In genomic region chr2:72964146-72964525, GRCh38 we compare ENCODE assay signal across 16 cellular contexts. TPM values are rescaled to one million over a fixed set of nuclear protein-coding genes. Genes with fewer than 3 reads are reported as not detected.
DNase-seq lines count a peak whose midpoint lies in the region; ATAC-seq and TF ChIP-seq lines count a peak whose summit lies in the region.
"Had no signal": no experiment of that assay in that cellular context is flagged by ENCODE, and none has a peak within 500 bp of the region (broad histone marks: within the 10 kb centered on the region; RNA-seq: fewer than 3 reads in every experiment).

No MANE protein-coding gene starts in this region.

- ATAC-seq in Right ventricle myocardium inferior (no peak), left cardiac atrium (no peak), GM21529 (IDR thresholded peaks at IDR 0.05; ENCODE audit: unreplicated experiment) (no peak)

- H3K27me3 Mint-ChIP-seq in chondrocyte (ENCODE audit: low read depth), result no peaks in the 10 kb centered on the region
- peaks cover 5% of the 10 kb centered on the region for H3K27me3 Mint-ChIP-seq in neural progenitor cell (ENCODE audit: insufficient read depth, low read depth)
- H3K27me3 Mint-ChIP-seq: CD4-positive, alpha-beta T cell had no signal

- no peaks in the 10 kb centered on the region for H3K27me3 ChIP-seq in neural progenitor cell

- peaks cover 29% of the 10 kb centered on the region for H3K4me1 ChIP-seq in neural progenitor cell

- H3K4me3 Mint-ChIP-seq in chondrocyte (ENCODE audit: unreplicated experiment) (no peak overlapping the region), neural progenitor cell (no peak overlapping the region)
- H3K4me3 Mint-ChIP-seq: CD4-positive, alpha-beta T cell; HFFc6 had no signal

- H3K79me2 ChIP-seq in neural progenitor cell (ENCODE audit: low read depth), result no peaks in the 10 kb centered on the region

- no peak overlapping the region for H3K9ac ChIP-seq in neural progenitor cell
- H3K9ac ChIP-seq: GM23248 had no signal

- no peak overlapping the region for H3K27ac ChIP-seq in neural progenitor cell
- H3K27ac ChIP-seq: GM23248 had no signal

- H3K4me2 ChIP-seq in neural progenitor cell, result no peak overlapping the region

- no peaks in the 10 kb centered on the region for H3K36me3 ChIP-seq in neural progenitor cell

- H2AFZ ChIP-seq in neural progenitor cell (replicated peaks), result no peak overlapping the region
- H2AFZ ChIP-seq: GM23248 had no signal

- H4K20me1 ChIP-seq in neural progenitor cell (ENCODE audit: low read depth), result no peaks in the 10 kb centered on the region

- intact Hi-C loops in Right ventricle myocardium inferior (cut with DNase I) (no loop called here), left cardiac atrium (cut with DNase I) (loop anchor here in 1 of 2 donors (10.0 kb wide), 1 partner anchor 69 kb away; no protein-coding TSS in a partner anchor)

- H3K4me3 ChIP-seq in neural progenitor cell, result no peak overlapping the region
- H3K4me3 ChIP-seq: GM23248 had no signal

- H3K36me3 Mint-ChIP-seq in chondrocyte (ENCODE audit: low read depth) (peaks cover 13% of the 10 kb centered on the region), neural progenitor cell (peaks cover 3% of the 10 kb centered on the region)

- H3F3A ChIP-seq in neural progenitor cell (ENCODE audit: low read depth), result peaks cover 5% of the 10 kb centered on the region

- no peaks in the 10 kb centered on the region for H3K9me3 ChIP-seq in neural progenitor cell (ENCODE audit: low read depth)

- H3K4me1 Mint-ChIP-seq in chondrocyte (ENCODE audit: low read depth) (peaks cover 6% of the 10 kb centered on the region), neural progenitor cell (peaks cover 11% of the 10 kb centered on the region)

- H3K9me3 Mint-ChIP-seq in chondrocyte (ENCODE audit: low read depth) (no peaks in the 10 kb centered on the region), neural progenitor cell (peaks cover 2% of the 10 kb centered on the region)
- H3K9me3 Mint-ChIP-seq: CD4-positive, alpha-beta T cell; HFFc6 had no signal

- DNase-seq in Right ventricle myocardium inferior (ENCODE audit: missing footprints), result peak; percentile 8
- DNase-seq in left cardiac atrium, result no peak
- DNase-seq in chondrocyte (ENCODE audit: low spot score), result peak; percentile 60
- DNase-seq in neural progenitor cell (ENCODE audit: low spot score), result no peak
- DNase-seq in NCI-H774 (lab: John Stamatoyannopoulos, UW), result no peak
- no peak for DNase-seq in ecto neural progenitor cell (ENCODE audit: low spot score)
- DNase-seq: 8988T; AML-193; C1 segment of cervical spinal cord; Calu3; CD4-positive, alpha-beta T cell; GM23248; HCEC 1CT; HFFc6 had no signal

- H3K27ac Mint-ChIP-seq in chondrocyte (ENCODE audit: unreplicated experiment) (no peak overlapping the region), neural progenitor cell (peak overlapping the region; percentile 86)
- H3K27ac Mint-ChIP-seq: CD4-positive, alpha-beta T cell; HFFc6 had no signal

- TF ChIP-seq CTCF in chondrocyte (IDR thresholded peaks at IDR 0.05) (no peak), neural progenitor cell (IDR thresholded peaks at IDR 0.05) (no peak)

RNA-seq across cellular contexts. Expression of gene EMX1, which starts 46.8 kb away (rescaled TPM):
- total RNA-seq in Right ventricle myocardium inferior (not detected), left cardiac atrium (not detected), chondrocyte (not detected in 3 replicates), neural progenitor cell (ENCODE audit: low replicate concordance) (0.43 and 7.3 TPM in 2 replicates)
- total RNA-seq: Calu3; CD4-positive, alpha-beta T cell; GM23248; HFFc6; HT1080 had no signal

Comparison
In these comparisons a context has a peak if more than half of its experiments do, and no peak if none do; other contexts are left out.
1. DNase-seq: peak in Right ventricle myocardium inferior (single experiment) and chondrocyte (single experiment); none in left cardiac atrium (single experiment), neural progenitor cell (single experiment), NCI-H774 (single experiment) and ecto neural progenitor cell (single experiment).